Comparison of ENCODE assay signal across 17 cellular contexts in genomic region chr10:46418283-46418682, GRCh38. TPM values are rescaled to one million over a fixed set of nuclear protein-coding genes. Genes with fewer than 3 reads are reported as not detected.
"Had no signal": no experiment of that assay in that cellular context is flagged by ENCODE, and none has a peak within 500 bp of the region (broad histone marks: within the 10 kb centered on the region; RNA-seq: fewer than 3 reads in every experiment).

No MANE protein-coding gene starts in this region.

RNA-seq across cellular contexts. Expression of gene ANXA8L1, which starts 42.7 kb away (rescaled TPM):
- total RNA-seq: colonic mucosa; endothelial cell of umbilical vein; fibroblast of lung; lung microvascular endothelial cell; mucosa of gallbladder; myocyte; naive thymus-derived CD8-positive, alpha-beta T cell; posterior vena cava had no signal
- polyA plus RNA-seq: endothelial cell of umbilical vein; naive thymus-derived CD8-positive, alpha-beta T cell; neural cell had no signal

RNA-seq across cellular contexts. Expression of gene NPY4R, which starts 47.5 kb away (rescaled TPM):
- total RNA-seq: endothelial cell of umbilical vein; epithelial cell of proximal tubule; esophagus muscularis mucosa; fibroblast of lung; left lobe of liver; lung microvascular endothelial cell; myocyte; naive thymus-derived CD8-positive, alpha-beta T cell; pancreas; posterior vena cava; right lobe of liver; skeletal muscle tissue; upper lobe of right lung; uterus had no signal
- polyA plus RNA-seq: endothelial cell of umbilical vein; naive thymus-derived CD8-positive, alpha-beta T cell; neural cell; pancreas had no signal
